Comparison of ENCODE assay signal across 1 cellular context in the genomic region with DNA sequence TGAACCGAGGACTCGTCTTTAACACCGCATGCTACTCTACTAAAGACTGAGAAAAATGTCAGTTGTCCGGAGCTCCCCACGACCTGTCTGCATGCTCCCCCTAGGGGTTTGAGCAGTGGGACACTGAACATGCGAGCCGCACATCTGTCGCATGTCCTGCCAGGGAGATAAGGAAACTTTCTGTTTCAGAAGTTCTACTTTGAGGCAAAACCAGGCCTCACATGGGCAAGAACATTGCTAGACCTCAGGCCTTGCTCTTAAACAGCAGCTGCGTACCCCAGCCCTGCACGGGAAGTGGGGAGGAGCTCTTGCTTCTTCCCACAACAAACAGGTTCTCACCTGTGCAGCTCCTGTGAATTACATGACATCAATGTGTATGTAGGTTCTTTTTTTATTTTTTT.
TF ChIP-seq lines count a peak whose summit lies in the region.

No MANE protein-coding gene starts in this region.

TF ChIP-seq in HepG2, 621 proteins besides CTCF, POLR2A, EP300 and RAD21 (continued from another document):
- TF ChIP-seq, protein P1, sequence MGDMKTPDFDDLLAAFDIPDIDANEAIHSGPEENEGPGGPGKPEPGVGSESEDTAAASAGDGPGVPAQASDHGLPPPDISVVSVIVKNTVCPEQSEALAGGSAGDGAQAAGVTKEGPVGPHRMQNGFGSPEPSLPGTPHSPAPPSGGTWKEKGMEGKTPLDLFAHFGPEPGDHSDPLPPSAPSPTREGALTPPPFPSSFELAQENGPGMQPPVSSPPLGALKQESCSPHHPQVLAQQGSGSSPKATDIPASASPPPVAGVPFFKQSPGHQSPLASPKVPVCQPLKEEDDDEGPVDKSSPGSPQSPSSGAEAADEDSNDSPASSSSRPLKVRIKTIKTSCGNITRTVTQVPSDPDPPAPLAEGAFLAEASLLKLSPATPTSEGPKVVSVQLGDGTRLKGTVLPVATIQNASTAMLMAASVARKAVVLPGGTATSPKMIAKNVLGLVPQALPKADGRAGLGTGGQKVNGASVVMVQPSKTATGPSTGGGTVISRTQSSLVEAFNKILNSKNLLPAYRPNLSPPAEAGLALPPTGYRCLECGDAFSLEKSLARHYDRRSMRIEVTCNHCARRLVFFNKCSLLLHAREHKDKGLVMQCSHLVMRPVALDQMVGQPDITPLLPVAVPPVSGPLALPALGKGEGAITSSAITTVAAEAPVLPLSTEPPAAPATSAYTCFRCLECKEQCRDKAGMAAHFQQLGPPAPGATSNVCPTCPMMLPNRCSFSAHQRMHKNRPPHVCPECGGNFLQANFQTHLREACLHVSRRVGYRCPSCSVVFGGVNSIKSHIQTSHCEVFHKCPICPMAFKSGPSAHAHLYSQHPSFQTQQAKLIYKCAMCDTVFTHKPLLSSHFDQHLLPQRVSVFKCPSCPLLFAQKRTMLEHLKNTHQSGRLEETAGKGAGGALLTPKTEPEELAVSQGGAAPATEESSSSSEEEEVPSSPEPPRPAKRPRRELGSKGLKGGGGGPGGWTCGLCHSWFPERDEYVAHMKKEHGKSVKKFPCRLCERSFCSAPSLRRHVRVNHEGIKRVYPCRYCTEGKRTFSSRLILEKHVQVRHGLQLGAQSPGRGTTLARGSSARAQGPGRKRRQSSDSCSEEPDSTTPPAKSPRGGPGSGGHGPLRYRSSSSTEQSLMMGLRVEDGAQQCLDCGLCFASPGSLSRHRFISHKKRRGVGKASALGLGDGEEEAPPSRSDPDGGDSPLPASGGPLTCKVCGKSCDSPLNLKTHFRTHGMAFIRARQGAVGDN (CRISPR knock-in tag; IDR thresholded peaks at IDR 0.05), result peak; percentile 41; the same call in 1 of the 2 replicates
- TF ChIP-seq STAG1 (CRISPR knock-in tag; IDR thresholded peaks at IDR 0.05) (peak; percentile 25; the same call in 1 of the 2 replicates), ZFY (CRISPR knock-in tag; IDR thresholded peaks at IDR 0.05) (0 out of 2 replicates have a peak, but pooled peaks have one; percentile 24), HIVEP1 (CRISPR knock-in tag; IDR thresholded peaks at IDR 0.05) (no peak), NAIF1 (CRISPR knock-in tag; IDR thresholded peaks at IDR 0.05; ENCODE audit: borderline replicate concordance) (peak; percentile 30; the same call in 1 of the 2 replicates)
